ENCODE assay signal across 17 cellular contexts in genomic region chr16:85834741-85835140, GRCh38. TPM values are rescaled to one million over a fixed set of nuclear protein-coding genes. Genes with fewer than 3 reads are reported as not detected.
A peak's percentile ranks its signal among the peaks of the same experiment; 100 is the strongest.
DNase-seq lines count a peak whose midpoint lies in the region; ATAC-seq and TF ChIP-seq lines count a peak whose summit lies in the region.
"Had no signal": no experiment of that assay in that cellular context is flagged by ENCODE, and none has a peak within 500 bp of the region (broad histone marks: within the 10 kb centered on the region; RNA-seq: fewer than 3 reads in every experiment).

No MANE protein-coding gene starts in this region.

- H3K4me1 Mint-ChIP-seq in activated B cell treated with CpG ODN at 0.5 μM for 24 hours (peaks cover 42% of the 10 kb centered on the region), memory B cell (peaks cover 27% of the 10 kb centered on the region)
- H3K4me1 Mint-ChIP-seq in stimulated activated memory B cell treated with anti-CD40 and anti-IgM and Interleukin-4, amounts not matched to agents 10 μg/mL and 1 μg/mL and 100 μg/mL, for 72 hours: peaks cover 56% of the 10 kb centered on the region
- H3K4me1 Mint-ChIP-seq in natural killer cell treated with Interleukin-12 subunit alpha and Interleukin-12 subunit beta and Interleukin-15 and Interleukin-18, amount 100 ng/mL, for 72 hours (ENCODE audit: low read depth in 2 of 2): peaks cover 0 to 11% of the 10 kb centered on the region in 2 donors
- H3K4me1 Mint-ChIP-seq: GM23338 had no signal

- POLR2A ChIA-PET in activated B cell treated with CpG ODN at 0.5 μM for 24 hours (lab: Charles Lee): interaction anchor here (0.9 to 6.7 kb wide), 3 partner anchors 10 to 75 kb away, joined by 3 to 66 read pairs (median 14); partner anchors contain the start of gene IRF8

- CTCF ChIA-PET in activated B cell treated with CpG ODN at 0.5 μM for 24 hours (lab: Charles Lee): interaction anchor here (4.6 kb wide), 1 partner anchor 13 kb away, joined by 14 read pairs; no protein-coding TSS in a partner anchor

- H3K4me3 Mint-ChIP-seq in activated B cell treated with CpG ODN at 0.5 μM for 24 hours: no peak overlapping the region
- no peak overlapping the region for H3K4me3 Mint-ChIP-seq in memory B cell
- H3K4me3 Mint-ChIP-seq in stimulated activated memory B cell treated with anti-CD40 and anti-IgM and Interleukin-4, amounts not matched to agents 10 μg/mL and 1 μg/mL and 100 μg/mL, for 72 hours: no peak overlapping the region
- no peak overlapping the region for H3K4me3 Mint-ChIP-seq in natural killer cell treated with Interleukin-12 subunit alpha and Interleukin-12 subunit beta and Interleukin-15 and Interleukin-18, amount 100 ng/mL, for 72 hours
- H3K4me3 Mint-ChIP-seq: CD8-positive, alpha-beta T cell; GM23338; HFFc6; IgD-negative memory B cell had no signal

- H3K27ac Mint-ChIP-seq in activated B cell treated with CpG ODN at 0.5 μM for 24 hours (peak overlapping the region; percentile 4), memory B cell (peak overlapping the region; percentile 25)
- peak overlapping the region; percentile 62 for H3K27ac Mint-ChIP-seq in stimulated activated memory B cell treated with anti-CD40 and anti-IgM and Interleukin-4, amounts not matched to agents 10 μg/mL and 1 μg/mL and 100 μg/mL, for 72 hours
- peak overlapping the region in 1 of 2 donors; percentile 47 for H3K27ac Mint-ChIP-seq in natural killer cell treated with Interleukin-12 subunit alpha and Interleukin-12 subunit beta and Interleukin-15 and Interleukin-18, amount 100 ng/mL, for 72 hours
- H3K27ac Mint-ChIP-seq: CD8-positive, alpha-beta T cell; GM23338; HFFc6; IgD-negative memory B cell had no signal

- no peak for ATAC-seq in activated B cell treated with CpG ODN at 0.5 μM for 24 hours (ENCODE audit: low read depth)
- ATAC-seq in memory B cell (ENCODE audit: low read depth): no peak
- no peak for ATAC-seq in stimulated activated memory B cell treated with anti-CD40 and anti-IgM and Interleukin-4, amounts not matched to agents 10 μg/mL and 1 μg/mL and 100 μg/mL, for 72 hours
- no peak for ATAC-seq in natural killer cell treated with Interleukin-12 subunit alpha and Interleukin-12 subunit beta and Interleukin-15 and Interleukin-18, amount 100 ng/mL, for 72 hours
- no peak for ATAC-seq in GM18505 (IDR thresholded peaks at IDR 0.05; ENCODE audit: unreplicated experiment)
- ATAC-seq: CD8-positive, alpha-beta T cell; GM23338; HCT116 had no signal

- H3K9ac ChIP-seq in BLaER1 treated with 17β-estradiol and CSF1 and Interleukin-3, amounts not matched to agents 10 nM and 100 nM: peak overlapping the region in 8 of 11 experiments; percentile 42 to 75 (median 66); a peak in 10 of 22 replicates

- intact Hi-C loops in activated B cell treated with CpG ODN at 0.5 μM for 24 hours (cut with micrococcal nuclease): no loop called here

- peaks cover 85 to 91% (median 88%) of the 10 kb centered on the region in 10 experiments for H3K4me1 ChIP-seq in BLaER1 treated with 17β-estradiol and CSF1 and Interleukin-3, amounts not matched to agents 10 nM and 100 nM

- H3K27ac ChIP-seq in BLaER1 treated with 17β-estradiol and CSF1 and Interleukin-3, amounts not matched to agents 10 nM and 100 nM: peak overlapping the region in 10 of 11 experiments; percentile 20 to 82 (median 75); a peak in 18 of 22 replicates

- H3K4me2 ChIP-seq in BLaER1 treated with 17β-estradiol and CSF1 and Interleukin-3, amounts not matched to agents 10 nM and 100 nM: peak overlapping the region in 10 of 11 experiments; percentile 71 to 90 (median 85); a peak in 19 of 22 replicates
- H3K4me2 ChIP-seq: GM23338 had no signal

- DNase-seq in activated B cell treated with CpG ODN at 0.5 μM for 24 hours: no peak
- DNase-seq in memory B cell (ENCODE audit: low spot score in 2 of 2): no peak
- no peak for DNase-seq in natural killer cell treated with Interleukin-12 subunit alpha and Interleukin-12 subunit beta and Interleukin-15 and Interleukin-18, amount 100 ng/mL, for 72 hours (ENCODE audit: low spot score)
- no peak for DNase-seq in putamen (ENCODE audit: low spot score)
- no peak for DNase-seq in OCI-M1 (lab: John Stamatoyannopoulos, UW)
- DNase-seq: ACHN; CD8-positive, alpha-beta T cell; COR-L47; GDM1; HFFc6; KBM-7 had no signal

- H4K20me1 ChIP-seq in BLaER1 treated with 17β-estradiol and CSF1 and Interleukin-3, amounts not matched to agents 10 nM and 100 nM: no peaks in the 10 kb centered on the region

- no peak for TF ChIP-seq POLR2A in GM18505 (IDR thresholded peaks at IDR 0.05; ENCODE audit: borderline replicate concordance, extremely low read depth, insufficient read depth, insufficient read length)

- 0 out of 22 replicates have a peak, but pooled peaks cover 0 to 5% (median 0%) of the 10 kb centered on the region in 11 experiments for H3K36me3 ChIP-seq in BLaER1 treated with 17β-estradiol and CSF1 and Interleukin-3, amounts not matched to agents 10 nM and 100 nM

- TF ChIP-seq CTCF in activated B cell treated with CpG ODN at 0.5 μM for 24 hours (IDR thresholded peaks at IDR 0.05): no peak

- H3K9me3 ChIP-seq in BLaER1 treated with 17β-estradiol and CSF1 and Interleukin-3, amounts not matched to agents 10 nM and 100 nM (replicated peaks in 1 of 11): peaks cover 0 to 18% (median 4%) of the 10 kb centered on the region in 11 experiments; a peak in 11 of 22 replicates

- H3K36me3 Mint-ChIP-seq in activated B cell treated with CpG ODN at 0.5 μM for 24 hours (ENCODE audit: low read depth) (no peaks in the 10 kb centered on the region), memory B cell (peaks cover 4% of the 10 kb centered on the region)
- H3K36me3 Mint-ChIP-seq in stimulated activated memory B cell treated with anti-CD40 and anti-IgM and Interleukin-4, amounts not matched to agents 10 μg/mL and 1 μg/mL and 100 μg/mL, for 72 hours: peaks cover 12% of the 10 kb centered on the region
- peaks cover 6% of the 10 kb centered on the region for H3K36me3 Mint-ChIP-seq in natural killer cell treated with Interleukin-12 subunit alpha and Interleukin-12 subunit beta and Interleukin-15 and Interleukin-18, amount 100 ng/mL, for 72 hours
- H3K36me3 Mint-ChIP-seq: CD8-positive, alpha-beta T cell had no signal

- no peaks in the 10 kb centered on the region for H3K27me3 ChIP-seq in BLaER1 treated with 17β-estradiol and CSF1 and Interleukin-3, amounts not matched to agents 10 nM and 100 nM

- H3K27me3 Mint-ChIP-seq in activated B cell treated with CpG ODN at 0.5 μM for 24 hours: no peaks in the 10 kb centered on the region
- peaks cover 7% of the 10 kb centered on the region for H3K27me3 Mint-ChIP-seq in memory B cell
- peaks cover 5% of the 10 kb centered on the region for H3K27me3 Mint-ChIP-seq in stimulated activated memory B cell treated with anti-CD40 and anti-IgM and Interleukin-4, amounts not matched to agents 10 μg/mL and 1 μg/mL and 100 μg/mL, for 72 hours
- peaks cover 32 to 44% of the 10 kb centered on the region in 2 donors for H3K27me3 Mint-ChIP-seq in natural killer cell treated with Interleukin-12 subunit alpha and Interleukin-12 subunit beta and Interleukin-15 and Interleukin-18, amount 100 ng/mL, for 72 hours

- H3K9me3 Mint-ChIP-seq in activated B cell treated with CpG ODN at 0.5 μM for 24 hours (no peaks in the 10 kb centered on the region), memory B cell (peaks cover 5% of the 10 kb centered on the region)
- peaks cover 3% of the 10 kb centered on the region for H3K9me3 Mint-ChIP-seq in stimulated activated memory B cell treated with anti-CD40 and anti-IgM and Interleukin-4, amounts not matched to agents 10 μg/mL and 1 μg/mL and 100 μg/mL, for 72 hours
- no peaks in the 10 kb centered on the region for H3K9me3 Mint-ChIP-seq in natural killer cell treated with Interleukin-12 subunit alpha and Interleukin-12 subunit beta and Interleukin-15 and Interleukin-18, amount 100 ng/mL, for 72 hours
- H3K9me3 Mint-ChIP-seq: CD8-positive, alpha-beta T cell had no signal

- no peak overlapping the region for H3K4me3 ChIP-seq in BLaER1 treated with 17β-estradiol and CSF1 and Interleukin-3, amounts not matched to agents 10 nM and 100 nM
- H3K4me3 ChIP-seq: GM23338 had no signal

RNA-seq across cellular contexts. Expression of gene COX4I1, which starts 35.2 kb away (rescaled TPM):
- total RNA-seq in activated B cell treated with CpG ODN at 0.5 μM for 24 hours: 578 TPM in 2 replicates
- 100 to 1,000 TPM; 326 to 345 TPM for total RNA-seq in natural killer cell treated with Interleukin-12 subunit alpha and Interleukin-12 subunit beta and Interleukin-15 and Interleukin-18, amount 100 ng/mL, for 72 hours

RNA-seq across cellular contexts. Expression of gene EMC8, which starts 35.4 kb away (rescaled TPM):
- 27.8 and 29.0 TPM in 2 replicates for total RNA-seq in activated B cell treated with CpG ODN at 0.5 μM for 24 hours
- total RNA-seq in natural killer cell treated with Interleukin-12 subunit alpha and Interleukin-12 subunit beta and Interleukin-15 and Interleukin-18, amount 100 ng/mL, for 72 hours: 10 to 100 TPM; 39.9 to 57.9 TPM
